9 cellular contexts compared by ENCODE assay signal in the genomic region with DNA sequence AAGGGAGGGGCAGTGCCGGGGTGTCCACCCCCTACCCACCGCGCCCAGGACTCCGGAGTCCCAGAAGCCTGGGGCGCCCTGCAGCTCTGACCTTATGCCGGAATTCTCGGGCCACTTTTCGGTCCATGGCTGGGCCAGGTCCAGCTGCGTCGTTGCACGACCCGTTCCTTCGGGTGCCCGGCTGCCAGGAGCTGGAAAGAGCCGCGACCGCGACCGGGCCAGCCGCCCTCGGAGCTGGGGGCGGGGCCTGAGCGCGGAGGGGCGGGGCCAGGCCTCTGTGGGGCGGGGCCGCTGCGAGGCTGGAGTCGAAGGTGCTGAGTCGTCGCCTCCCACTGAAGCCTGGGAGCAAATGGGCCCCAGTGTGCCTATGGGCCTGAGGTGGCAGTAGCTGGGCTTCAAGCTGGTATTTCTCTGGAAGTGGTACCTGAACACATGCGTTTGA. TPM values are rescaled to one million over a fixed set of nuclear protein-coding genes. Genes with fewer than 3 reads are reported as not detected.
DNase-seq lines count a peak whose midpoint lies in the region; ATAC-seq lines count a peak whose summit lies in the region.
"Had no signal": no experiment of that assay in that cellular context is flagged by ENCODE, and none has a peak within 500 bp of the region (broad histone marks: within the 10 kb centered on the region; RNA-seq: fewer than 3 reads in every experiment).

Gene USH1C (minus strand): TSS at position 236 of the 442 bp plus-strand sequence. CDS start 109 bp downstream, at position 127.

- H2AFZ ChIP-seq in GM23248: no peak within 1 kb of the TSS

- no peaks in the 10 kb centered on the region for H3K79me2 ChIP-seq in GM23248 (ENCODE audit: insufficient read depth)

- H3K27ac Mint-ChIP-seq in effector memory CD8-positive, alpha-beta T cell: no peak within 1 kb of the TSS

- H3K27me3 ChIP-seq in HUES48 (ENCODE audit: control insufficient read depth, insufficient read depth, low read length): peaks cover 21% of the 10 kb centered on the region
- H3K27me3 ChIP-seq in GM23248 (replicated peaks; ENCODE audit: insufficient read depth): peaks cover 26% of the 10 kb centered on the region; the same call in 1 of the 2 replicates

- H4K20me1 ChIP-seq in GM23248 (ENCODE audit: insufficient read depth): no peaks in the 10 kb centered on the region

- in situ Hi-C loops in GM23248 (cut with MboI): no loop called here

- H3K9me2 ChIP-seq in GM23248 (ENCODE audit: insufficient read depth): no peaks in the 10 kb centered on the region

- peaks cover 10% of the 10 kb centered on the region for H3K4me1 ChIP-seq in HUES48 (ENCODE audit: control insufficient read depth, insufficient read depth, low read length)
- no peaks in the 10 kb centered on the region for H3K4me1 ChIP-seq in GM23248 (ENCODE audit: insufficient read depth)

- H3K36me3 ChIP-seq in HUES48 (ENCODE audit: control insufficient read depth, insufficient read depth, low read length) (no peaks in the 10 kb centered on the region), GM23248 (ENCODE audit: low read depth) (no peaks in the 10 kb centered on the region)

- no peaks in the 10 kb centered on the region for H3K36me3 Mint-ChIP-seq in effector memory CD8-positive, alpha-beta T cell (ENCODE audit: insufficient read depth)

- H3K27me3 Mint-ChIP-seq in effector memory CD8-positive, alpha-beta T cell: peaks cover 40 to 75% of the 10 kb centered on the region in 2 donors

- peak; percentile 73 for DNase-seq in activated CD8-positive, alpha-beta memory T cell treated with anti-CD3 and anti-CD28 coated beads, Interleukin-2, amount 50 U/mL, for 48 hours
- DNase-seq in stimulated activated CD4-positive, alpha-beta T cell treated with anti-CD3 and anti-CD28 coated beads, Interleukin-4, amount 100 ng/mL, for 48 hours (ENCODE audit: low read depth in 2 of 2): peak; percentile 17 to 39
- no peak for DNase-seq in GM23248
- no peak for DNase-seq in NCI-H1694 (lab: John Stamatoyannopoulos, UW)
- no peak for DNase-seq in effector memory CD8-positive, alpha-beta T cell
- DNase-seq: NCI-H226 had no signal

- H3K4me3 Mint-ChIP-seq in effector memory CD8-positive, alpha-beta T cell: peak within 1 kb of the TSS in 1 of 2 donors; percentile 43

- no peak within 1 kb of the TSS for H3K9ac ChIP-seq in HUES48 (ENCODE audit: low read depth, low read length)
- H3K9ac ChIP-seq in GM23248: no peak within 1 kb of the TSS

- no peak within 1 kb of the TSS for H3K4me2 ChIP-seq in GM23248 (ENCODE audit: unreplicated experiment)

- WGBS in GM23248 (ENCODE audit: low coverage in 1 of 2, low lambda C conversion rate in 2 of 2, missing lambda C conversion rate in 2 of 2), 2 experiments: 9 to 18% methylated on average over 23 to 26 of the region's 32 CpGs

- no peak for ATAC-seq in HG02870 (IDR thresholded peaks at IDR 0.05; ENCODE audit: unreplicated experiment)
- ATAC-seq in effector memory CD8-positive, alpha-beta T cell (replicated peaks): no peak

- H3K4me1 Mint-ChIP-seq in effector memory CD8-positive, alpha-beta T cell (ENCODE audit: low read depth in 2 of 2): peaks cover 2 to 3% of the 10 kb centered on the region in 2 donors

- no peaks in the 10 kb centered on the region for H3K9me3 Mint-ChIP-seq in effector memory CD8-positive, alpha-beta T cell

- peak within 1 kb of the TSS; percentile 71 for H3K4me3 ChIP-seq in HUES48 (ENCODE audit: low read depth, low read length)
- peak within 1 kb of the TSS; percentile 44 for H3K4me3 ChIP-seq in iPS-11a (ENCODE audit: low read depth, low read length)
- H3K4me3 ChIP-seq in GM23248: no peak within 1 kb of the TSS

- H3K9me3 ChIP-seq in HUES48 (ENCODE audit: control insufficient read depth, insufficient read depth, low read length) (no peaks in the 10 kb centered on the region), GM23248 (ENCODE audit: low read depth) (no peaks in the 10 kb centered on the region)

- H3K27ac ChIP-seq in HUES48 (ENCODE audit: low read depth, low read length) (no peak within 1 kb of the TSS), GM23248 (no peak within 1 kb of the TSS)

- no peaks in the 10 kb centered on the region for H3F3A ChIP-seq in GM23248 (ENCODE audit: insufficient read depth)

RNA-seq across cellular contexts. Expression of gene USH1C, which starts in this region (rescaled TPM):
- total RNA-seq in GM23248 (2014; rRNA removed; shearing (Covaris generic)): not detected in 2 replicates
- not detected in 2 replicates for polyA plus RNA-seq in GM23248 (2016; fragmentation: Nextera tagmentation; extraction: Ambion mirVana)

Comparison
In these comparisons a context has a peak if more than half of its experiments do, and no peak if none do; other contexts are left out.
1. DNase-seq: peak in activated CD8-positive, alpha-beta memory T cell treated with anti-CD3 and anti-CD28 coated beads, Interleukin-2, amount 50 U/mL, for 48 hours (single experiment) and stimulated activated CD4-positive, alpha-beta T cell treated with anti-CD3 and anti-CD28 coated beads, Interleukin-4, amount 100 ng/mL, for 48 hours (2 of 2); none in GM23248 (single experiment), NCI-H1694 (single experiment) and effector memory CD8-positive, alpha-beta T cell (0 of 3).